Comparison of ENCODE assay signal across 11 cellular contexts in genomic region chr1:75985827-75986226, GRCh38. TPM values are rescaled to one million over a fixed set of nuclear protein-coding genes. Genes with fewer than 3 reads are reported as not detected.
A peak's percentile ranks its signal among the peaks of the same experiment; 100 is the strongest.
DNase-seq lines count a peak whose midpoint lies in the region; ATAC-seq and TF ChIP-seq lines count a peak whose summit lies in the region.
"Had no signal": no experiment of that assay in that cellular context is flagged by ENCODE, and none has a peak within 500 bp of the region (broad histone marks: within the 10 kb centered on the region; RNA-seq: fewer than 3 reads in every experiment).

No MANE protein-coding gene starts in this region.

- H3K4me1 Mint-ChIP-seq in endothelial cell (ENCODE audit: unreplicated experiment): peaks cover 15% of the 10 kb centered on the region

- POLR2A ChIA-PET in GM10248 (lab: Yijun Ruan, JAX): no interaction called here

- H3K27me3 ChIP-seq in RWPE2 (ENCODE audit: insufficient read depth, poor library complexity, severe bottlenecking): peaks cover 12% of the 10 kb centered on the region

- DNase-seq in GM10248 (ENCODE audit: extremely low spot score) (peak; percentile 55), RWPE2 (ENCODE audit: low spot score) (no peak), anterior cingulate cortex (lab: John Stamatoyannopoulos, UW) (no peak), left lobe of liver (ENCODE audit: low spot score) (no peak), endothelial cell (ENCODE audit: low spot score) (no peak), OCI-M2 (lab: John Stamatoyannopoulos, UW; ENCODE audit: unreplicated experiment) (no peak)
- DNase-seq: AML-193, occipital lobe had no signal

- no peak overlapping the region for H3K27ac Mint-ChIP-seq in endothelial cell (ENCODE audit: unreplicated experiment)

- peaks cover 4% of the 10 kb centered on the region for H3K9me3 Mint-ChIP-seq in endothelial cell (ENCODE audit: unreplicated experiment)

- no peaks in the 10 kb centered on the region for H3K9me3 ChIP-seq in RWPE2 (ENCODE audit: severe bottlenecking)

- no peak overlapping the region for H3K27ac ChIP-seq in RWPE2 (ENCODE audit: poor library complexity, severe bottlenecking)
- H3K27ac ChIP-seq: SK-N-MC had no signal

- H3K36me3 ChIP-seq in RWPE2 (ENCODE audit: low read depth): no peaks in the 10 kb centered on the region

- H3K27me3 Mint-ChIP-seq in endothelial cell (ENCODE audit: unreplicated experiment): peaks cover 4% of the 10 kb centered on the region

- CTCF ChIA-PET in GM10248 (lab: Yijun Ruan, JAX): interaction anchor here (0.6 to 1.8 kb wide), 5 partner anchors 9 to 77 kb away, joined by 3 to 5 read pairs (median 3); no protein-coding TSS in a partner anchor

- ATAC-seq in GM19455 (IDR thresholded peaks at IDR 0.05; ENCODE audit: unreplicated experiment) (peak; percentile 78), HG02973 (IDR thresholded peaks at IDR 0.05; ENCODE audit: unreplicated experiment) (peak; percentile 82), RWPE2 (ENCODE audit: low read depth) (peak; percentile 72; the same call in 2 of the 3 replicates), left lobe of liver (no peak)

- no peak overlapping the region for H3K4me3 Mint-ChIP-seq in endothelial cell (ENCODE audit: unreplicated experiment)

- H3K4me1 ChIP-seq in RWPE2 (ENCODE audit: insufficient read depth, poor library complexity, severe bottlenecking): no peaks in the 10 kb centered on the region

- no peaks in the 10 kb centered on the region for H3K36me3 Mint-ChIP-seq in endothelial cell (ENCODE audit: low read depth, unreplicated experiment)

- no peak overlapping the region for H3K4me3 ChIP-seq in RWPE2 (ENCODE audit: severe bottlenecking)
- H3K4me3 ChIP-seq: SK-N-MC had no signal

- no peak for TF ChIP-seq CTCF in GM10248 (IDR thresholded peaks at IDR 0.05; ENCODE audit: control extremely low read depth, extremely low read depth, low read depth, missing control alignments)
- no peak for TF ChIP-seq CTCF in RWPE2 (IDR thresholded peaks at IDR 0.05; ENCODE audit: poor library complexity, severe bottlenecking)
- no peak for TF ChIP-seq CTCF in endothelial cell (IDR thresholded peaks at IDR 0.05; ENCODE audit: unreplicated experiment)

RNA-seq across cellular contexts. Expression of gene ASB17, which starts 53.6 kb away (rescaled TPM):
- not detected for total RNA-seq in left lobe of liver
- total RNA-seq in endothelial cell (ENCODE audit: unreplicated experiment): not detected
- total RNA-seq: occipital lobe had no signal
